Comparison of ENCODE assay signal across 2 cellular contexts in the genomic region with DNA sequence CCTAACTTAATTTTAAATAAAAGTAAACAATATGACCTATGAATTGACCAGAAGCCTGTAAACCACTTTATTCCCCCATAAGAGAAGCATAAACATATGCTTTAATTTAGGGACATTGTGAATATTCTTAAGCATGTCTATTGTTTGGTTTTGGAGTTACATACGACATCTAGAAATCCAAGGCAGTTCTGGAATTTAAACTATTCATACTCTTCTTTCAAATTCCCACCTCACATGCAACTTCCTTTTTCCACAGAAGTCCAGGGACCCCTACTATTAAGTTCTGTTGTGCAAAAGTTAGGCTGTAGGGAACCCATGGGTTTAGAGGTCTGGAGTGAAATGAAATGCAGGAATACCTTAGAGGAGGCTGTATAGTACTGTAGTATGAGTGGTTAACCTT.
TF ChIP-seq lines count a peak whose summit lies in the region.

No MANE protein-coding gene starts in this region.

TF ChIP-seq in HEK293, 187 proteins besides CTCF, POLR2A, EP300 and RAD21:
- TF ChIP-seq, protein P1, sequence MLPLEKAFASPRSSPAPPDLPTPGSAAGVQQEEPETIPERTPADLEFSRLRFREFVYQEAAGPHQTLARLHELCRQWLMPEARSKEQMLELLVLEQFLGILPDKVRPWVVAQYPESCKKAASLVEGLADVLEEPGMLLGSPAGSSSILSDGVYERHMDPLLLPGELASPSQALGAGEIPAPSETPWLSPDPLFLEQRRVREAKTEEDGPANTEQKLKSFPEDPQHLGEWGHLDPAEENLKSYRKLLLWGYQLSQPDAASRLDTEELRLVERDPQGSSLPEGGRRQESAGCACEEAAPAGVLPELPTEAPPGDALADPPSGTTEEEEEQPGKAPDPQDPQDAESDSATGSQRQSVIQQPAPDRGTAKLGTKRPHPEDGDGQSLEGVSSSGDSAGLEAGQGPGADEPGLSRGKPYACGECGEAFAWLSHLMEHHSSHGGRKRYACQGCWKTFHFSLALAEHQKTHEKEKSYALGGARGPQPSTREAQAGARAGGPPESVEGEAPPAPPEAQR (tag by site-specific recombination; IDR thresholded peaks at IDR 0.05): no peak
- TF ChIP-seq ZNF169 (tag by site-specific recombination; IDR thresholded peaks at IDR 0.05): no peak
- TF ChIP-seq, protein P2, sequence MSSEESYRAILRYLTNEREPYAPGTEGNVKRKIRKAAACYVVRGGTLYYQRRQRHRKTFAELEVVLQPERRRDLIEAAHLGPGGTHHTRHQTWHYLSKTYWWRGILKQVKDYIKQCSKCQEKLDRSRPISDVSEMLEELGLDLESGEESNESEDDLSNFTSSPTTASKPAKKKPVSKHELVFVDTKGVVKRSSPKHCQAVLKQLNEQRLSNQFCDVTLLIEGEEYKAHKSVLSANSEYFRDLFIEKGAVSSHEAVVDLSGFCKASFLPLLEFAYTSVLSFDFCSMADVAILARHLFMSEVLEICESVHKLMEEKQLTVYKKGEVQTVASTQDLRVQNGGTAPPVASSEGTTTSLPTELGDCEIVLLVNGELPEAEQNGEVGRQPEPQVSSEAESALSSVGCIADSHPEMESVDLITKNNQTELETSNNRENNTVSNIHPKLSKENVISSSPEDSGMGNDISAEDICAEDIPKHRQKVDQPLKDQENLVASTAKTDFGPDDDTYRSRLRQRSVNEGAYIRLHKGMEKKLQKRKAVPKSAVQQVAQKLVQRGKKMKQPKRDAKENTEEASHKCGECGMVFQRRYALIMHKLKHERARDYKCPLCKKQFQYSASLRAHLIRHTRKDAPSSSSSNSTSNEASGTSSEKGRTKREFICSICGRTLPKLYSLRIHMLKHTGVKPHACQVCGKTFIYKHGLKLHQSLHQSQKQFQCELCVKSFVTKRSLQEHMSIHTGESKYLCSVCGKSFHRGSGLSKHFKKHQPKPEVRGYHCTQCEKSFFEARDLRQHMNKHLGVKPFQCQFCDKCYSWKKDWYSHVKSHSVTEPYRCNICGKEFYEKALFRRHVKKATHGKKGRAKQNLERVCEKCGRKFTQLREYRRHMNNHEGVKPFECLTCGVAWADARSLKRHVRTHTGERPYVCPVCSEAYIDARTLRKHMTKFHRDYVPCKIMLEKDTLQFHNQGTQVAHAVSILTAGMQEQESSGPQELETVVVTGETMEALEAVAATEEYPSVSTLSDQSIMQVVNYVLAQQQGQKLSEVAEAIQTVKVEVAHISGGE (tag by site-specific recombination; conservative IDR thresholded peaks at IDR 0.05; ENCODE audit: low read depth): no peak

TF ChIP-seq in K562, 482 proteins besides CTCF, POLR2A, EP300 and RAD21:
- no peak for TF ChIP-seq RBM22 (IDR thresholded peaks at IDR 0.05; ENCODE audit: low read depth, low read length, poor library complexity, severe bottlenecking)
- TF ChIP-seq ZNF592 (IDR thresholded peaks at IDR 0.05): no peak
- TF ChIP-seq ARID3B (CRISPR knock-in tag; IDR thresholded peaks at IDR 0.05; ENCODE audit: borderline replicate concordance): no peak
